17 cellular contexts compared by ENCODE assay signal in the genomic region with DNA sequence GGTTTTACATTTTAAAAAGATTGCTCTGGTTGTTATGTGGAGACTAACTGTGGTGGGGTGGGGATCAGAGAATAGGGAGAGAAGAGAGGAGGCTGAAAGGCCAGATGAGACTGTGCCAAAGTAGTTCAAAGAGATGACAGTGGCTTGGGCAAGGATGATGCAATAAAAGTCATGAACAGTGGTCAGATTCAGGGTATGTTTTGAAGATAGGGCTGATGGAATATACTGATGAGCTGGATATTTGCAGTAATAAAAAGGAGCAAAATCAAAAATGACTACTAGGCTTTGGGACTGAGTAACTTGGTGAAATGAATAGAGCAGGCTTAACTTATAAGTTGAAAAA. TPM values are rescaled to one million over a fixed set of nuclear protein-coding genes. Genes with fewer than 3 reads are reported as not detected.
A peak's percentile ranks its signal among the peaks of the same experiment; 100 is the strongest.
DNase-seq lines count a peak whose midpoint lies in the region; ATAC-seq and TF ChIP-seq lines count a peak whose summit lies in the region.
"Had no signal": no experiment of that assay in that cellular context is flagged by ENCODE, and none has a peak within 500 bp of the region (broad histone marks: within the 10 kb centered on the region; RNA-seq: fewer than 3 reads in every experiment).

No MANE protein-coding gene starts in this region.

- peaks cover 25% of the 10 kb centered on the region for H3K4me1 Mint-ChIP-seq in dendritic cell treated with granulocyte-macrophage colony-stimulating factor and Interleukin-4, amounts not matched to agents 40 ng/mL and 50 ng/mL, for 4 days (ENCODE audit: low read depth)
- peaks cover 19% of the 10 kb centered on the region for H3K4me1 Mint-ChIP-seq in neural crest cell

- TF ChIP-seq CTCF in neural crest cell (conservative IDR thresholded peaks at IDR 0.05), result no peak

- intact Hi-C loops in dendritic cell treated with granulocyte-macrophage colony-stimulating factor and Interleukin-4, amounts not matched to agents 40 ng/mL and 50 ng/mL, for 4 days (cut with micrococcal nuclease), result no loop called here

- H3K36me3 Mint-ChIP-seq in dendritic cell treated with granulocyte-macrophage colony-stimulating factor and Interleukin-4, amounts not matched to agents 40 ng/mL and 50 ng/mL, for 4 days (ENCODE audit: low read depth), result peaks cover 55% of the 10 kb centered on the region
- H3K36me3 Mint-ChIP-seq in neural crest cell (ENCODE audit: low read depth), result peaks cover 2% of the 10 kb centered on the region

- DNase-seq in EL (peak; percentile 23), OCI-M1 (lab: John Stamatoyannopoulos, UW) (peak; percentile 68), neural crest cell (ENCODE audit: low read depth, low spot score) (no peak), NK-92 (lab: John Stamatoyannopoulos, UW; ENCODE audit: unreplicated experiment) (no peak), DMS79 treated with DMSO at 0.1 percent for 48 hours (lab: John Stamatoyannopoulos, UW) (no peak)
- DNase-seq: activated CD4-positive, alpha-beta T cell treated with anti-CD3 and anti-CD28 coated beads for 1 hour; aorta; C1 segment of cervical spinal cord; gastrocnemius medialis; islet precursor cell; NCI-H1048; NCI-H345; stimulated activated CD4-positive, alpha-beta T cell treated with anti-CD3 and anti-CD28 coated beads, Interleukin-2, amount 100 ng/mL, for 24 hours; T-cell had no signal

- H3K9me3 Mint-ChIP-seq in dendritic cell treated with granulocyte-macrophage colony-stimulating factor and Interleukin-4, amounts not matched to agents 40 ng/mL and 50 ng/mL, for 4 days, result no peaks in the 10 kb centered on the region
- H3K9me3 Mint-ChIP-seq in neural crest cell, result no peaks in the 10 kb centered on the region
- H3K9me3 Mint-ChIP-seq: T-cell had no signal

- no peak for ATAC-seq in HG02884 (IDR thresholded peaks at IDR 0.05; ENCODE audit: unreplicated experiment)
- no peak for ATAC-seq in HG02678 (IDR thresholded peaks at IDR 0.05; ENCODE audit: unreplicated experiment)
- ATAC-seq: gastrocnemius medialis, T-cell had no signal

- no peaks in the 10 kb centered on the region for H3K27me3 Mint-ChIP-seq in dendritic cell treated with granulocyte-macrophage colony-stimulating factor and Interleukin-4, amounts not matched to agents 40 ng/mL and 50 ng/mL, for 4 days
- no peaks in the 10 kb centered on the region for H3K27me3 Mint-ChIP-seq in neural crest cell (ENCODE audit: low read depth)
- H3K27me3 Mint-ChIP-seq: T-cell had no signal

- H3K27ac Mint-ChIP-seq in dendritic cell treated with granulocyte-macrophage colony-stimulating factor and Interleukin-4, amounts not matched to agents 40 ng/mL and 50 ng/mL, for 4 days, result peak overlapping the region; percentile 4
- peak overlapping the region; percentile 4 for H3K27ac Mint-ChIP-seq in neural crest cell (ENCODE audit: unreplicated experiment)
- H3K27ac Mint-ChIP-seq: T-cell had no signal

- no peak overlapping the region for H3K4me3 Mint-ChIP-seq in dendritic cell treated with granulocyte-macrophage colony-stimulating factor and Interleukin-4, amounts not matched to agents 40 ng/mL and 50 ng/mL, for 4 days
- no peak overlapping the region for H3K4me3 Mint-ChIP-seq in neural crest cell
- H3K4me3 Mint-ChIP-seq: T-cell had no signal

RNA-seq across cellular contexts. Expression of a gene that starts 37.6 kb away (rescaled TPM):
- total RNA-seq in neural crest cell, result 107 and 116 TPM in 2 replicates

Comparison
In these comparisons a context has a peak if more than half of its experiments do, and no peak if none do; other contexts are left out.
1. DNase-seq: peak in EL (single experiment) and OCI-M1 (single experiment); none in neural crest cell (single experiment), NK-92 (single experiment) and DMS79 treated with DMSO at 0.1 percent for 48 hours (single experiment).